In the genomic region with DNA sequence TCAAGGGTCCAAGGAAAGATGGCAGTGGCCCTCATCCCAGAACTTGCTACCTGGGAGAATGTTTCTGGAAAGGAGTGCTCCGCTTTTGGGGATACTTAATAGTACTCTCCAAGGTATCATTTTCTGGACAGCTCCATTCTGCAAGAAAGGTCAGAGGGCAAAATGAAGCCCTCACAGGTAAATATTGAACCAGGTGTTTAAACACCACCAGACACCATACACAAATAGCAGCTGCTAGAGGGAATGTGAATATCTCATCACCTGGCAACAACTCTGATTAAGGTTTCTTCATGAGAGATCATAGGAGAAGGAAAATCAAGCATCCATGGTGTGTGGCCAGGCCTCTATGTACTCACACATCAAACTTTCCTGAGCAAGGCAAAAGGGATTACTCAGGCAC, we compare ENCODE assay signal across 21 cellular contexts.
A peak's percentile ranks its signal among the peaks of the same experiment; 100 is the strongest.
DNase-seq lines count a peak whose midpoint lies in the region; ATAC-seq, FAIRE-seq and TF ChIP-seq lines count a peak whose summit lies in the region.
"Had no signal": no experiment of that assay in that cellular context is flagged by ENCODE, and none has a peak within 500 bp of the region (broad histone marks: within the 10 kb centered on the region; RNA-seq: fewer than 3 reads in every experiment).

No MANE protein-coding gene starts in this region.

- H3K36me3 ChIP-seq in small intestine (ENCODE audit: control insufficient read depth in 2 of 2, insufficient read depth in 2 of 2, low read length in 2 of 2) (no peaks in the 10 kb centered on the region), SK-N-SH (replicated peaks in 1 of 2; ENCODE audit: control insufficient read depth in 1 of 2, insufficient read depth in 2 of 2, low read length in 1 of 2) (no peaks in the 10 kb centered on the region), WERI-Rb-1 (no peaks in the 10 kb centered on the region)
- H3K36me3 ChIP-seq: BLaER1 had no signal

- no peaks in the 10 kb centered on the region for H3K9me2 ChIP-seq in SK-N-SH

- no peak overlapping the region for H3K4me3 Mint-ChIP-seq in activated CD8-positive, alpha-beta T cell treated with anti-CD3 and anti-CD28 coated beads, Interleukin-2, amount 10 ng/mL, durations not matched to agents 7 days and 5 days
- H3K4me3 Mint-ChIP-seq: CD8-positive, alpha-beta memory T cell; T-helper 2 cell treated with Interferon-gamma antibody and Interleukin-4, amounts not matched to agents 5 μg/mL and 100 μg/mL, for 36 hours had no signal

- TF ChIP-seq EP300 in SK-N-SH (IDR thresholded peaks at IDR 0.05; ENCODE audit: borderline replicate concordance in 1 of 2, low read depth in 1 of 2, low read length in 1 of 2) = no peak

- DNase-seq in NCI-H1417 (lab: John Stamatoyannopoulos, UW) (peak in 2 of 3 experiments; percentile 35 to 77), NCI-H1417 treated with DMSO at 0.1 percent for 48 hours (lab: John Stamatoyannopoulos, UW) (no peak), NCI-H2081 treated with DMSO at 0.1 percent for 48 hours (lab: John Stamatoyannopoulos, UW) (peak; percentile 9), NCI-H748 (lab: John Stamatoyannopoulos, UW; ENCODE audit: unreplicated experiment) (peak; percentile 95), small intestine (peak; percentile 12), SK-N-SH (no peak), WERI-Rb-1 (no peak)
- DNase-seq in activated CD8-positive, alpha-beta T cell treated with anti-CD3 and anti-CD28 coated beads, Interleukin-2, amount 10 ng/mL, durations not matched to agents 7 days and 5 days = no peak
- DNase-seq: CD8-positive, alpha-beta memory T cell; DMS79 treated with DMSO at 0.1 percent for 48 hours; GOT3; KBM-7; NCI-H1048; NCI-H524 treated with DMSO at 0.1 percent for 48 hours; SW 1271 had no signal

- no peak overlapping the region for H3K9ac ChIP-seq in SK-N-SH
- H3K9ac ChIP-seq: BLaER1 had no signal

- H3K4me1 Mint-ChIP-seq in activated CD8-positive, alpha-beta T cell treated with anti-CD3 and anti-CD28 coated beads, Interleukin-2, amount 10 ng/mL, durations not matched to agents 7 days and 5 days (ENCODE audit: low read depth) = no peaks in the 10 kb centered on the region
- H3K4me1 Mint-ChIP-seq: CD8-positive, alpha-beta memory T cell had no signal

- no peak overlapping the region for H3K4me3 ChIP-seq in small intestine (ENCODE audit: low read depth in 1 of 2, low read length in 2 of 2)
- no peak overlapping the region for H3K4me3 ChIP-seq in SK-N-SH (ENCODE audit: low read depth in 2 of 2, low read length in 1 of 2)
- no peak overlapping the region for H3K4me3 ChIP-seq in WERI-Rb-1 (ENCODE audit: low read depth, low read length)
- H3K4me3 ChIP-seq: BLaER1 had no signal

- H2AFZ ChIP-seq in SK-N-SH (ENCODE audit: low read depth) = no peak overlapping the region

- ATAC-seq in activated CD8-positive, alpha-beta T cell treated with anti-CD3 and anti-CD28 coated beads, Interleukin-2, amount 10 ng/mL, durations not matched to agents 7 days and 5 days = no peak

- no peak for TF ChIP-seq RAD21 in SK-N-SH (IDR thresholded peaks at IDR 0.05; ENCODE audit: low read length)

- no peak overlapping the region for H3K27ac ChIP-seq in small intestine (ENCODE audit: low read depth in 1 of 2, low read length in 1 of 2)
- no peak overlapping the region for H3K27ac ChIP-seq in SK-N-SH (ENCODE audit: low read depth in 2 of 2, low read length in 1 of 2)
- no peak overlapping the region for H3K27ac ChIP-seq in WERI-Rb-1
- H3K27ac ChIP-seq: 22Rv1, BLaER1 had no signal

- H3K79me2 ChIP-seq in SK-N-SH (ENCODE audit: insufficient read depth) = no peaks in the 10 kb centered on the region

- FAIRE-seq in small intestine (lab: Jason Lieb, UNC) = no peak
- FAIRE-seq: G401.6, GM12892, RCC 7860 had no signal

- no peaks in the 10 kb centered on the region for H3K4me1 ChIP-seq in small intestine (ENCODE audit: control insufficient read depth in 2 of 2, insufficient read depth in 1 of 2, low read depth in 1 of 2, low read length in 1 of 2)
- H3K4me1 ChIP-seq in SK-N-SH (ENCODE audit: control insufficient read depth in 1 of 2, insufficient read depth in 2 of 2, low read depth in 1 of 2, low read length in 1 of 2) = no peaks in the 10 kb centered on the region
- H3K4me1 ChIP-seq: BLaER1 had no signal

- no peak overlapping the region for H3K27ac Mint-ChIP-seq in activated CD8-positive, alpha-beta T cell treated with anti-CD3 and anti-CD28 coated beads, Interleukin-2, amount 10 ng/mL, durations not matched to agents 7 days and 5 days
- H3K27ac Mint-ChIP-seq: CD8-positive, alpha-beta memory T cell; T-helper 2 cell treated with Interferon-gamma antibody and Interleukin-4, amounts not matched to agents 5 μg/mL and 100 μg/mL, for 36 hours had no signal

- POLR2A ChIA-PET in activated CD8-positive, alpha-beta T cell treated with anti-CD3 and anti-CD28 coated beads, Interleukin-2, amount 10 ng/mL, durations not matched to agents 7 days and 5 days (lab: Charles Lee) = no interaction called here
- POLR2A ChIA-PET in SK-N-SH (lab: Yijun Ruan, JAX) = no interaction called here

- H3F3A ChIP-seq in SK-N-SH (replicated peaks; ENCODE audit: insufficient read depth) = no peaks in the 10 kb centered on the region

- CTCF ChIA-PET in activated CD8-positive, alpha-beta T cell treated with anti-CD3 and anti-CD28 coated beads, Interleukin-2, amount 10 ng/mL, durations not matched to agents 7 days and 5 days (lab: Charles Lee) = no interaction called here
- CTCF ChIA-PET in SK-N-SH (lab: Yijun Ruan, JAX) = no interaction called here

- TF ChIP-seq CTCF in SK-N-SH (IDR thresholded peaks at IDR 0.05) (no peak), WERI-Rb-1 (IDR thresholded peaks at IDR 0.05; ENCODE audit: low read depth, low read length) (no peak)

- WGBS in small intestine, 3 donors = 83 to 94% (median 94%) methylated on average over 1 of the region's 1 CpG
- WGBS in SK-N-SH (ENCODE audit: low lambda C conversion rate) = 91% methylated on average over 1 of the region's 1 CpG

- H3K27me3 ChIP-seq in small intestine (ENCODE audit: control insufficient read depth in 2 of 2, insufficient read depth in 2 of 2, low read length in 2 of 2) (no peaks in the 10 kb centered on the region), SK-N-SH (ENCODE audit: insufficient read depth) (no peaks in the 10 kb centered on the region), WERI-Rb-1 (ENCODE audit: insufficient read depth, low read depth, severe bottlenecking) (no peaks in the 10 kb centered on the region)
- H3K27me3 ChIP-seq: BLaER1 had no signal

- no peaks in the 10 kb centered on the region for H3K27me3 Mint-ChIP-seq in activated CD8-positive, alpha-beta T cell treated with anti-CD3 and anti-CD28 coated beads, Interleukin-2, amount 10 ng/mL, durations not matched to agents 7 days and 5 days (ENCODE audit: low read depth)
- H3K27me3 Mint-ChIP-seq: CD8-positive, alpha-beta memory T cell had no signal

- no peaks in the 10 kb centered on the region for H3K9me3 Mint-ChIP-seq in activated CD8-positive, alpha-beta T cell treated with anti-CD3 and anti-CD28 coated beads, Interleukin-2, amount 10 ng/mL, durations not matched to agents 7 days and 5 days (ENCODE audit: insufficient read depth)

- no peak overlapping the region for H3K4me2 ChIP-seq in SK-N-SH
- H3K4me2 ChIP-seq: BLaER1 had no signal

- no peaks in the 10 kb centered on the region for H3K36me3 Mint-ChIP-seq in activated CD8-positive, alpha-beta T cell treated with anti-CD3 and anti-CD28 coated beads, Interleukin-2, amount 10 ng/mL, durations not matched to agents 7 days and 5 days (ENCODE audit: low read depth)
- H3K36me3 Mint-ChIP-seq: CD8-positive, alpha-beta memory T cell had no signal

- no peaks in the 10 kb centered on the region for H4K20me1 ChIP-seq in SK-N-SH (ENCODE audit: insufficient read depth)
- H4K20me1 ChIP-seq: BLaER1 had no signal

- no peaks in the 10 kb centered on the region for H3K9me3 ChIP-seq in small intestine (ENCODE audit: control insufficient read depth, low read depth)
- no peaks in the 10 kb centered on the region for H3K9me3 ChIP-seq in SK-N-SH
- H3K9me3 ChIP-seq in WERI-Rb-1 (ENCODE audit: severe bottlenecking) = no peaks in the 10 kb centered on the region
- H3K9me3 ChIP-seq: BLaER1 had no signal

TF ChIP-seq in SK-N-SH, 30 proteins besides CTCF, POLR2A, EP300 and RAD21 (continues in another document):
- no peak for TF ChIP-seq EZH2phosphoT487 (IDR thresholded peaks at IDR 0.05; ENCODE audit: borderline replicate concordance, low read depth)
- no peak for TF ChIP-seq FOXM1 (IDR thresholded peaks at IDR 0.05; ENCODE audit: low read depth)
- TF ChIP-seq YY1 (IDR thresholded peaks at IDR 0.05; ENCODE audit: low read depth) = no peak
- no peak for TF ChIP-seq MXI1 (IDR thresholded peaks at IDR 0.05; ENCODE audit: low read depth, low read length)
- TF ChIP-seq USF1 (IDR thresholded peaks at IDR 0.05; ENCODE audit: borderline replicate concordance, low read depth) = no peak
- no peak for TF ChIP-seq SIN3A (IDR thresholded peaks at IDR 0.05; ENCODE audit: borderline replicate concordance, low read depth, low read length)
- TF ChIP-seq MAX (IDR thresholded peaks at IDR 0.05; ENCODE audit: low read depth) = no peak
- no peak for TF ChIP-seq GATA2 (CRISPR knock-in tag; IDR thresholded peaks at IDR 0.05)
- TF ChIP-seq PBX3 (IDR thresholded peaks at IDR 0.05) = no peak
- no peak for TF ChIP-seq SMC3 (IDR thresholded peaks at IDR 0.05; ENCODE audit: low read depth, low read length)
- TF ChIP-seq FOXJ3 (CRISPR knock-in tag; IDR thresholded peaks at IDR 0.05) = no peak
- TF ChIP-seq RFX5 (IDR thresholded peaks at IDR 0.05; ENCODE audit: low read length) = no peak

Comparison
In these comparisons a context has a peak if more than half of its experiments do, and no peak if none do; other contexts are left out.
1. DNase-seq: peak in NCI-H1417 (2 of 3), NCI-H2081 treated with DMSO at 0.1 percent for 48 hours (single experiment), NCI-H748 (single experiment) and small intestine (single experiment); none in NCI-H1417 treated with DMSO at 0.1 percent for 48 hours (single experiment), activated CD8-positive, alpha-beta T cell treated with anti-CD3 and anti-CD28 coated beads, Interleukin-2, amount 10 ng/mL, durations not matched to agents 7 days and 5 days (single experiment), SK-N-SH (single experiment) and WERI-Rb-1 (single experiment).